7 cellular contexts compared by ENCODE assay signal in the genomic region with DNA sequence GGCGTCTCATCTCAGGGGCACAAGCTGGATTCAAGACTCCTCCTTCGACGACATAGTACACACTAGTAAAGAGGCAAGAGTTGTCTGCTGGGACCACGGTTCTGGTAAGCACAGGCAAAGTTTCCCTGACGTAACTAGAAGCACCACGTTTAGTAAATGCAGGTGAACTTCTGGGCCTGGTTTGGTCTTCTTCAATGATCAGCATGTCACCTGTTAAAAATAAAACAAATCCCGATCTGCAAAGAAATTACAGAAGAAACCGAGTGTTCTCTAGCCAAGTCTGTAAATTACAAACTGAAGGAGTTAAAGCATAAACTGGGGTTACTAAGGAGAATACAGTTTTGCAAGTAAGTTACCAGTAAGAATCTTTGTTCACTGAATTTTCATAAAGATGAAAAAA. TPM values are rescaled to one million over a fixed set of nuclear protein-coding genes. Genes with fewer than 3 reads are reported as not detected.
DNase-seq lines count a peak whose midpoint lies in the region; ATAC-seq and TF ChIP-seq lines count a peak whose summit lies in the region.
"Had no signal": no experiment of that assay in that cellular context is flagged by ENCODE, and none has a peak within 500 bp of the region (broad histone marks: within the 10 kb centered on the region; RNA-seq: fewer than 3 reads in every experiment).

No MANE protein-coding gene starts in this region.

- peak overlapping the region; percentile 20 to 100 (median 94) for H3K4me3 Mint-ChIP-seq in immature natural killer cell

- DNase-seq in AG04449 (ENCODE audit: low read depth, low spot score) (no peak), SJCRH30 (no peak), immature natural killer cell (no peak), RKO (ENCODE audit: low spot score) (no peak)

- CTCF ChIA-PET in AG04449 (lab: Yijun Ruan, JAX) = interaction anchor here (0.8 to 5.8 kb wide), 21 partner anchors 9 to 356 kb away, joined by 3 to 53 read pairs (median 5); a partner anchor contains a TSS

- H3K27me3 ChIP-seq in SJCRH30 = no peaks in the 10 kb centered on the region; the same call in 1 of the 2 replicates

- H3K27me3 Mint-ChIP-seq in immature natural killer cell (ENCODE audit: low read depth in 3 of 3) = peaks cover 0 to 11% (median 7%) of the 10 kb centered on the region in 3 donors

- peaks cover 53 to 87% of the 10 kb centered on the region in 2 donors for H3K4me1 Mint-ChIP-seq in immature natural killer cell

- no peaks in the 10 kb centered on the region for H3K4me1 ChIP-seq in SJCRH30

- H3K4me3 ChIP-seq in AG04449 (ENCODE audit: low read depth, low read length) (peak overlapping the region; percentile 84), SJCRH30 (peak overlapping the region; percentile 62)

- POLR2A ChIA-PET in AG04449 (lab: Yijun Ruan, JAX) = no interaction called here

- H3K27ac ChIP-seq in SJCRH30 = no peak overlapping the region

- H3K9me3 Mint-ChIP-seq in immature natural killer cell = no peaks in the 10 kb centered on the region

- TF ChIP-seq CTCF in AG04449 (IDR thresholded peaks at IDR 0.05; ENCODE audit: insufficient read depth, low read length, missing control alignments) = no peak

- H3K9me3 ChIP-seq in SJCRH30 (replicated peaks) = no peaks in the 10 kb centered on the region

- H3K27ac Mint-ChIP-seq in immature natural killer cell = peak overlapping the region in 5 of 6 donors; percentile 71 to 98 (median 95)

- no peaks in the 10 kb centered on the region for H3K36me3 ChIP-seq in SJCRH30

- peaks cover 0 to 14% (median 4%) of the 10 kb centered on the region in 3 donors for H3K36me3 Mint-ChIP-seq in immature natural killer cell

- ATAC-seq in HG03442 (IDR thresholded peaks at IDR 0.05; ENCODE audit: unreplicated experiment) (no peak), GM21576 (IDR thresholded peaks at IDR 0.05; ENCODE audit: unreplicated experiment) (no peak)

RNA-seq across cellular contexts. Expression of a gene that starts 1.5 kb away (rescaled TPM):
- total RNA-seq in SJCRH30 (2014; rRNA removed; shearing (Covaris generic)) = 3.0 and 3.8 TPM in 2 replicates
- polyA plus RNA-seq in immature natural killer cell = 1 to 10 TPM in 1 of 3 donors, under 1 TPM in 1, not detected in 1; 0.49 to 1.5 TPM

RNA-seq across cellular contexts. Expression of a gene that starts 3.6 kb away (rescaled TPM):
- total RNA-seq in SJCRH30 (2014; rRNA removed; shearing (Covaris generic)) = 0.68 and 1.0 TPM in 2 replicates
- polyA plus RNA-seq in immature natural killer cell = 1 to 10 TPM in 2 of 3 donors, under 1 TPM in 1; 0.94 to 1.8 (median 1.4) TPM

RNA-seq across cellular contexts. Expression of a gene that starts 17.0 kb away (rescaled TPM):
- not detected in 2 replicates for total RNA-seq in SJCRH30 (2014; rRNA removed; shearing (Covaris generic))
- polyA plus RNA-seq in immature natural killer cell = under 1 TPM in 1 of 3 donors, not detected in 2; 0.31 TPM
- total RNA-seq: activated CD8-positive, alpha-beta memory T cell treated with anti-CD3 and anti-CD28 coated beads for 36 hours had no signal

RNA-seq across cellular contexts. Expression of a gene that starts 39.1 kb away (rescaled TPM):
- total RNA-seq in SJCRH30 (2014; rRNA removed; shearing (Covaris generic)) = not detected in 2 replicates
- under 1 TPM in 1 of 3 donors, not detected in 2; 0.24 TPM for polyA plus RNA-seq in immature natural killer cell

RNA-seq across cellular contexts. Expression of a gene that starts 54.5 kb away (rescaled TPM):
- total RNA-seq in SJCRH30 (2014; rRNA removed; shearing (Covaris generic)) = 0.05 and 0.06 TPM in 2 replicates
- not detected for polyA plus RNA-seq in immature natural killer cell
- total RNA-seq: activated CD8-positive, alpha-beta memory T cell treated with anti-CD3 and anti-CD28 coated beads for 36 hours had no signal
